In genomic region chr5:141914154-141914743, GRCh38 we compare ENCODE assay signal across 8 cellular contexts. TPM values are rescaled to one million over a fixed set of nuclear protein-coding genes. Genes with fewer than 3 reads are reported as not detected.
A peak's percentile ranks its signal among the peaks of the same experiment; 100 is the strongest.
DNase-seq lines count a peak whose midpoint lies in the region; ATAC-seq and TF ChIP-seq lines count a peak whose summit lies in the region.

No MANE protein-coding gene starts in this region.

- H3K9ac ChIP-seq in endodermal cell (ENCODE audit: extremely low read depth, low read length, poor library complexity, severe bottlenecking) (no peak overlapping the region), subcutaneous abdominal adipose tissue (ENCODE audit: low read length in 5 of 5) (peak overlapping the region in 4 of 5 donors; percentile 32 to 64 (median 50))

- H3K27ac Mint-ChIP-seq in T-cell (no peak overlapping the region), endodermal cell (no peak overlapping the region)

- peak overlapping the region; percentile 65 for H3K4me3 ChIP-seq in endodermal cell (ENCODE audit: low read length)
- peak overlapping the region; percentile 9 for H3K4me3 ChIP-seq in mesodermal cell (ENCODE audit: extremely low read depth, insufficient read depth, low read length, poor library complexity, severe bottlenecking)
- peak overlapping the region; percentile 50 to 63 (median 52) for H3K4me3 ChIP-seq in subcutaneous abdominal adipose tissue (ENCODE audit: low read depth in 1 of 5, low read length in 5 of 5)

- H3K4me1 ChIP-seq in endodermal cell (ENCODE audit: control insufficient read depth, insufficient read depth, low read length) (no peaks in the 10 kb centered on the region), mesodermal cell (ENCODE audit: control insufficient read depth, insufficient read depth, low read length, poor library complexity, severe bottlenecking) (peaks cover 8% of the 10 kb centered on the region), subcutaneous abdominal adipose tissue (ENCODE audit: control insufficient read depth in 5 of 5, insufficient read depth in 5 of 5, low read length in 5 of 5) (peaks cover 0 to 13% (median 12%) of the 10 kb centered on the region in 5 donors)

- peak; percentile 38 for TF ChIP-seq CTCF in endodermal cell (conservative IDR thresholded peaks at IDR 0.05)

- no peaks in the 10 kb centered on the region for H3K36me3 ChIP-seq in endodermal cell (ENCODE audit: control insufficient read depth, insufficient read depth, low read length)
- no peaks in the 10 kb centered on the region for H3K36me3 ChIP-seq in mesodermal cell (ENCODE audit: control insufficient read depth, insufficient read depth, low read length)
- H3K36me3 ChIP-seq in subcutaneous abdominal adipose tissue (ENCODE audit: control insufficient read depth in 5 of 5, insufficient read depth in 5 of 5, low read length in 5 of 5) = no peaks in the 10 kb centered on the region

- peaks cover 11 to 15% (median 15%) of the 10 kb centered on the region in 3 donors for H3K4me1 Mint-ChIP-seq in T-cell
- peaks cover 17% of the 10 kb centered on the region for H3K4me1 Mint-ChIP-seq in endodermal cell

- peak overlapping the region in 2 of 3 donors; percentile 47 to 52 for H3K4me3 Mint-ChIP-seq in T-cell
- H3K4me3 Mint-ChIP-seq in endodermal cell = peak overlapping the region; percentile 43

- CTCF ChIA-PET in T-cell (lab: Charles Lee) = interaction anchor here in 1 of 2 donors (0.6 kb wide), 1 partner anchor 9 kb away, joined by 3 read pairs; no protein-coding TSS in a partner anchor

- H3K9me3 ChIP-seq in endodermal cell (ENCODE audit: control insufficient read depth, low read length) (no peaks in the 10 kb centered on the region), mesodermal cell (ENCODE audit: control insufficient read depth, low read length) (no peaks in the 10 kb centered on the region), subcutaneous abdominal adipose tissue (ENCODE audit: control insufficient read depth in 5 of 5, low read length in 5 of 5) (no peaks in the 10 kb centered on the region)

- POLR2A ChIA-PET in T-cell (lab: Charles Lee) = interaction anchor here in 1 of 2 donors (1.2 kb wide), 1 partner anchor 26 kb away, joined by 3 read pairs; no protein-coding TSS in a partner anchor

- H3K27ac ChIP-seq in endodermal cell (ENCODE audit: low read depth, low read length) = no peak overlapping the region
- no peak overlapping the region for H3K27ac ChIP-seq in mesodermal cell (ENCODE audit: low read depth, low read length, severe bottlenecking)
- H3K27ac ChIP-seq in subcutaneous abdominal adipose tissue (ENCODE audit: low read depth, low read length) = no peak overlapping the region

- peaks cover 31% of the 10 kb centered on the region for H3K27me3 ChIP-seq in endodermal cell (ENCODE audit: control insufficient read depth, insufficient read depth, low read length, poor library complexity, severe bottlenecking)
- peaks cover 0 to 4% (median 0%) of the 10 kb centered on the region in 5 donors for H3K27me3 ChIP-seq in subcutaneous abdominal adipose tissue (ENCODE audit: control insufficient read depth in 5 of 5, insufficient read depth in 4 of 5, low read length in 5 of 5)

- H3K27me3 Mint-ChIP-seq in T-cell (peaks cover 28 to 42% of the 10 kb centered on the region in 2 donors), endodermal cell (ENCODE audit: insufficient read depth) (peaks cover 39% of the 10 kb centered on the region)

- H3K9me3 Mint-ChIP-seq in T-cell (no peaks in the 10 kb centered on the region), endodermal cell (no peaks in the 10 kb centered on the region)

- DNase-seq in activated T-cell treated with anti-CD3 and anti-CD28 coated beads for 1 hour (ENCODE audit: low read depth) = peak; percentile 4
- DNase-seq in activated T-cell treated with anti-CD3 and anti-CD28 coated beads for 4 hours = no peak
- DNase-seq in T-cell = peak in 13 of 34 experiments; percentile 5 to 41 (median 11)
- DNase-seq in endodermal cell = peak; percentile 86

- 20 to 29% methylated on average over 27 to 42 of the region's 42 CpGs for WGBS in endodermal cell (ENCODE audit: insufficient coverage in 1 of 2, insufficient read length in 1 of 2), 2 experiments
- WGBS in mesodermal cell (ENCODE audit: insufficient coverage in 2 of 2), 2 experiments = 13 to 19% methylated on average over 28 to 38 of the region's 42 CpGs

- H3K36me3 Mint-ChIP-seq in T-cell (no peaks in the 10 kb centered on the region), endodermal cell (ENCODE audit: low read depth) (no peaks in the 10 kb centered on the region)

- ATAC-seq in HG02973 (IDR thresholded peaks at IDR 0.05; ENCODE audit: unreplicated experiment) (peak; percentile 74), T-cell (replicated peaks in 1 of 4) (peak; percentile 50 to 79 (median 78)), GM18520 (IDR thresholded peaks at IDR 0.05; ENCODE audit: unreplicated experiment) (no peak)

RNA-seq across cellular contexts. Expression of gene DELE1, which starts 9.4 kb away (rescaled TPM):
- 100 to 1,000 TPM in 1 of 5 donors, 10 to 100 TPM in 4; 80.3 to 130 (median 85.2) TPM for total RNA-seq in T-cell
- total RNA-seq in endodermal cell = 10 to 100 TPM; 66.5 to 71.4 TPM
- polyA plus RNA-seq in endodermal cell (2013, experiment 1 of 2) = 74.8 TPM
- polyA plus RNA-seq in endodermal cell (2013, experiment 2 of 2) = 65.1 TPM
- 51.6 TPM for polyA plus RNA-seq in mesodermal cell (2013, experiment 1 of 2)
- 46.5 TPM for polyA plus RNA-seq in mesodermal cell (2013, experiment 2 of 2)

RNA-seq across cellular contexts. Expression of gene PCDH1, which starts 36.0 kb away (rescaled TPM):
- total RNA-seq in T-cell (1 to 10 TPM in 2 of 5 donors, under 1 TPM in 3; 0.23 to 3.0 (median 0.82) TPM), endodermal cell (10 to 100 TPM; 45.4 to 69.7 TPM)
- polyA plus RNA-seq in endodermal cell (2013, experiment 1 of 2) = 17.2 TPM
- 13.5 TPM for polyA plus RNA-seq in endodermal cell (2013, experiment 2 of 2)
- 25.9 TPM for polyA plus RNA-seq in mesodermal cell (2013, experiment 1 of 2)
- polyA plus RNA-seq in mesodermal cell (2013, experiment 2 of 2) = 18.5 TPM

RNA-seq across cellular contexts. Expression of gene PCDH12, which starts 43.8 kb away (rescaled TPM):
- under 1 TPM in 2 of 5 donors, not detected in 3; 0.07 to 0.09 TPM for total RNA-seq in T-cell
- not detected for total RNA-seq in endodermal cell
- 0.04 TPM for polyA plus RNA-seq in endodermal cell (2013, experiment 1 of 2)
- polyA plus RNA-seq in endodermal cell (2013, experiment 2 of 2) = 0.17 TPM
- polyA plus RNA-seq in mesodermal cell (2013, experiment 1 of 2) = 5.8 TPM
- polyA plus RNA-seq in mesodermal cell (2013, experiment 2 of 2) = 3.6 TPM

RNA-seq across cellular contexts. Expression of gene RNF14, which starts 54.7 kb away (rescaled TPM):
- total RNA-seq in T-cell (10 to 100 TPM; 16.4 to 35.8 (median 28.2) TPM), endodermal cell (10 to 100 TPM; 27.5 to 33.0 TPM)
- polyA plus RNA-seq in endodermal cell (2013, experiment 1 of 2) = 33.7 TPM
- polyA plus RNA-seq in endodermal cell (2013, experiment 2 of 2) = 31.9 TPM
- 44.8 TPM for polyA plus RNA-seq in mesodermal cell (2013, experiment 1 of 2)
- 46.8 TPM for polyA plus RNA-seq in mesodermal cell (2013, experiment 2 of 2)

Comparison
In these comparisons a context has a peak if more than half of its experiments do, and no peak if none do; other contexts are left out.
1. H3K4me3 ChIP-seq: peak in every context shown above with its lines; median percentile 65 in endodermal cell; 52 in subcutaneous abdominal adipose tissue; 9 in mesodermal cell.
2. RNA of gene PCDH1, which starts 36.0 kb away (total RNA-seq): 45.4 to 69.7 TPM in endodermal cell; 0.23 to 3.0 TPM in T-cell; every median in the first group is over 10 times any median in the second.